In the genomic region with DNA sequence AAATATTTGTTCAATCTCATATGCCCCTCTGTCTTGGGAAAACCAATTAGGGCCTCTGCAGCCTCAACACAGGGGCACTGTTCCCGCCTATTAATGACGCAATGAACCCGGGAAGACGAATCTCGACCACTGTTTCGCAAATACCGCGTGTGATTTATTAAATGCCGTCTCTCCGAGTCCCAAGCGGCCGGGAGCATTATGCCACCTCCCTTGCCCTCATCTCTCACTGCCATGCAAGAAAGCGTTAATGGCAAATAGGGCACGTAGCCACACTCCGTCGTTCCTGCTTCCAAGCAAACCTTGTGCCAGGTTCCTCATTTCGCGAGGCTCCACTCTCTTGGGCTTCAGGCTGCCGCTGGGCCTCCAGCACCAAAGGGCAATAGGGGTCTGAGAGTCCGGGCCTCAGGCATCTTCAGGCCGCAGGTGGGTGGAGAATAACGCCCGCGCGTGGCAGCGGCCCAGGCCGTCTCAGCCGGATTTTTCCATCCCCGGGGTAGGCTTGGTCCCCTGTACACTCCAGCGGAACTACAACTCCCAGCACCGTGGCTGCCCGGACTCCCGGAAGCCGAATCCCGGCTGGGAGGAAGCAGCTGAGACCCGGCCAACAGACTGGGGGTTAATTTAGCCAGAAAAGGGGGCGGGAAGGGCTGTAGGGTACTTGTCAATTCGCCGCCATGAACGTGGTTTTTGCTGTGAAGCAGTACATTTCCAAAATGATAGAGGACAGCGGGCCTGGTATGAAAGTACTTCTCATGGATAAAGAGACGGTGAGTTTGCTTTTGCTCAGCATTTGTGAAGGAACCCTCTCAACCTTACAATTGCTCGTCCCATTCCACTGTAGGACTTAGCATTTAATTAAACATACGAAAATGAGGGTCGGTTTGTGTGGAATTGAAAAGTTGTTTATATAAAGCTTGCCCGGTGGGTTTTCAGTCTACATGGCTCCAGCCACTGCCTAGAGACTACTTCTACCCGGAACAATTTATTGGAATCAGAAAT, we compare ENCODE assay signal across 1 cellular context.
TF ChIP-seq lines count a peak whose summit lies in the region.

A gene with protein sequence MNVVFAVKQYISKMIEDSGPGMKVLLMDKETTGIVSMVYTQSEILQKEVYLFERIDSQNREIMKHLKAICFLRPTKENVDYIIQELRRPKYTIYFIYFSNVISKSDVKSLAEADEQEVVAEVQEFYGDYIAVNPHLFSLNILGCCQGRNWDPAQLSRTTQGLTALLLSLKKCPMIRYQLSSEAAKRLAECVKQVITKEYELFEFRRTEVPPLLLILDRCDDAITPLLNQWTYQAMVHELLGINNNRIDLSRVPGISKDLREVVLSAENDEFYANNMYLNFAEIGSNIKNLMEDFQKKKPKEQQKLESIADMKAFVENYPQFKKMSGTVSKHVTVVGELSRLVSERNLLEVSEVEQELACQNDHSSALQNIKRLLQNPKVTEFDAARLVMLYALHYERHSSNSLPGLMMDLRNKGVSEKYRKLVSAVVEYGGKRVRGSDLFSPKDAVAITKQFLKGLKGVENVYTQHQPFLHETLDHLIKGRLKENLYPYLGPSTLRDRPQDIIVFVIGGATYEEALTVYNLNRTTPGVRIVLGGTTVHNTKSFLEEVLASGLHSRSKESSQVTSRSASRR (plus strand): TSS at position 593 of the 999 bp plus-strand sequence. CDS start 82 bp downstream, at position 675.

TF ChIP-seq in H1, 55 proteins besides CTCF, POLR2A, EP300 and RAD21 (continued from another document):
- peak; percentile 7 to 37; a peak in 1 of 4 replicates for TF ChIP-seq HDAC2 (IDR thresholded peaks at IDR 0.05; ENCODE audit: borderline replicate concordance in 1 of 2, low read depth in 2 of 2, low read length in 2 of 2)
- TF ChIP-seq GTF2F1 (IDR thresholded peaks at IDR 0.05; ENCODE audit: borderline replicate concordance, low read depth, low read length): no peak
- TF ChIP-seq RBBP5 (IDR thresholded peaks at IDR 0.05; ENCODE audit: borderline replicate concordance, low read depth, low read length): peak; percentile 62
- 0 out of 2 replicates have a peak, but pooled peaks have one; percentile 15 for TF ChIP-seq JUN (IDR thresholded peaks at IDR 0.05; ENCODE audit: low read depth, low read length)
- no peak for TF ChIP-seq SUZ12 (IDR thresholded peaks at IDR 0.05; ENCODE audit: low read length)
- TF ChIP-seq CEBPB (IDR thresholded peaks at IDR 0.05; ENCODE audit: low read depth, low read length): peak; percentile 94
- TF ChIP-seq SRF (IDR thresholded peaks at IDR 0.05; ENCODE audit: low read depth, low read length): peak; percentile 42; the same call in 1 of the 2 replicates
- no peak for TF ChIP-seq KDM1A (IDR thresholded peaks at IDR 0.05; ENCODE audit: borderline replicate concordance, low read length)
- no peak for TF ChIP-seq POU5F1 (IDR thresholded peaks at IDR 0.05; ENCODE audit: low read depth, low read length)
- no peak; the same call in 1 of the 2 replicates for TF ChIP-seq EGR1 (IDR thresholded peaks at IDR 0.05; ENCODE audit: borderline replicate concordance, low read depth, low read length)
TF ChIP-seq in H1: peak in this region for 25.
